ENCODE assay signal across 19 cellular contexts in genomic region chr6:46421939-46422338, GRCh38.
DNase-seq lines count a peak whose midpoint lies in the region; ATAC-seq and TF ChIP-seq lines count a peak whose summit lies in the region.
"Had no signal": no experiment of that assay in that cellular context is flagged by ENCODE, and none has a peak within 500 bp of the region (broad histone marks: within the 10 kb centered on the region; RNA-seq: fewer than 3 reads in every experiment).

No MANE protein-coding gene starts in this region.

- peaks cover 0 to 51% (median 20%) of the 10 kb centered on the region in 12 donors for H3K4me1 ChIP-seq in heart left ventricle
- no peaks in the 10 kb centered on the region for H3K4me1 ChIP-seq in endodermal cell (ENCODE audit: control insufficient read depth, insufficient read depth, low read length)
- H3K4me1 ChIP-seq: A549 had no signal

- H3K9me3 Mint-ChIP-seq in endodermal cell: no peaks in the 10 kb centered on the region
- H3K9me3 Mint-ChIP-seq in nephron progenitor cell: no peaks in the 10 kb centered on the region
- no peaks in the 10 kb centered on the region for H3K9me3 Mint-ChIP-seq in activated T-helper 2 cell treated with anti-CD3 and anti-CD28 coated beads, Interferon-gamma antibody, Interleukin-2, Interleukin-4, amounts not matched to agents 10 μg/mL and 5 μg/mL and 100 μg/mL, durations not matched to agents 14 hours and 24 hours and 36 hours

- peaks cover 7% of the 10 kb centered on the region for H3K4me1 Mint-ChIP-seq in endodermal cell
- H3K4me1 Mint-ChIP-seq in nephron progenitor cell: peaks cover 11% of the 10 kb centered on the region
- H3K4me1 Mint-ChIP-seq in activated T-helper 2 cell treated with anti-CD3 and anti-CD28 coated beads, Interferon-gamma antibody, Interleukin-2, Interleukin-4, amounts not matched to agents 10 μg/mL and 5 μg/mL and 100 μg/mL, durations not matched to agents 14 hours and 24 hours and 36 hours (ENCODE audit: low read depth): no peaks in the 10 kb centered on the region

- H3K4me3 ChIP-seq in heart left ventricle (no peak overlapping the region), endodermal cell (ENCODE audit: low read length) (no peak overlapping the region)
- H3K4me3 ChIP-seq: A549 had no signal

- H3K27ac Mint-ChIP-seq in endodermal cell: no peak overlapping the region
- H3K27ac Mint-ChIP-seq in nephron progenitor cell: no peak overlapping the region
- no peak overlapping the region for H3K27ac Mint-ChIP-seq in activated T-helper 2 cell treated with anti-CD3 and anti-CD28 coated beads, Interferon-gamma antibody, Interleukin-2, Interleukin-4, amounts not matched to agents 10 μg/mL and 5 μg/mL and 100 μg/mL, durations not matched to agents 14 hours and 24 hours and 36 hours

- TF ChIP-seq CTCF in heart left ventricle (IDR thresholded peaks at IDR 0.05) (no peak), endodermal cell (conservative IDR thresholded peaks at IDR 0.05) (no peak), nephron progenitor cell (IDR thresholded peaks at IDR 0.05) (no peak)

- H3K27me3 ChIP-seq in heart left ventricle (no peaks in the 10 kb centered on the region), endodermal cell (ENCODE audit: control insufficient read depth, insufficient read depth, low read length, poor library complexity, severe bottlenecking) (no peaks in the 10 kb centered on the region)

- TF ChIP-seq POLR2A in heart left ventricle (IDR thresholded peaks at IDR 0.05): no peak

- peak in 1 of 4 donors; percentile 7 for ATAC-seq in heart left ventricle
- ATAC-seq in HG03025 (IDR thresholded peaks at IDR 0.05; ENCODE audit: low FRiP score, unreplicated experiment): no peak
- ATAC-seq: A549, PC-3 had no signal

- H3K4me3 Mint-ChIP-seq in endodermal cell: no peak overlapping the region
- no peak overlapping the region for H3K4me3 Mint-ChIP-seq in nephron progenitor cell
- H3K4me3 Mint-ChIP-seq in activated T-helper 2 cell treated with anti-CD3 and anti-CD28 coated beads, Interferon-gamma antibody, Interleukin-2, Interleukin-4, amounts not matched to agents 10 μg/mL and 5 μg/mL and 100 μg/mL, durations not matched to agents 14 hours and 24 hours and 36 hours (ENCODE audit: low read depth): no peak overlapping the region

- DNase-seq in heart left ventricle: no peak
- no peak for DNase-seq in cardiac septum (ENCODE audit: low spot score)
- peak; percentile 63 for DNase-seq in endodermal cell
- peak; percentile 8 for DNase-seq in nephron progenitor cell
- no peak for DNase-seq in SIG-M5 treated with dmso at 0.1 percent for 504 hours (lab: John Stamatoyannopoulos, UW; ENCODE audit: unreplicated experiment)
- DNase-seq in activated T-helper 2 cell treated with anti-CD3 and anti-CD28 coated beads, Interferon-gamma antibody, Interleukin-2, Interleukin-4, amounts not matched to agents 10 μg/mL and 5 μg/mL and 100 μg/mL, durations not matched to agents 14 hours and 24 hours and 36 hours (ENCODE audit: low spot score): no peak
- no peak for DNase-seq in stimulated activated CD4-positive, alpha-beta T cell treated with anti-CD3 and anti-CD28 coated beads, Interleukin-4, amount 100 ng/mL, for 24 hours
- DNase-seq: IMR-90, Karpas-422, MM.1S, NCI-H1105, NCI-H1694 treated with DMSO at 0.1 percent for 48 hours, NCI-H2107, NCI-H345, NCI-H526 had no signal

- H3K9me3 ChIP-seq in heart left ventricle: no peaks in the 10 kb centered on the region
- H3K9me3 ChIP-seq in endodermal cell (ENCODE audit: control insufficient read depth, low read length): no peaks in the 10 kb centered on the region
- H3K9me3 ChIP-seq: A549 had no signal

- H3K9ac ChIP-seq in endodermal cell (ENCODE audit: extremely low read depth, low read length, poor library complexity, severe bottlenecking): no peak overlapping the region

- H3K36me3 ChIP-seq in heart left ventricle: no peaks in the 10 kb centered on the region
- H3K36me3 ChIP-seq in endodermal cell (ENCODE audit: control insufficient read depth, insufficient read depth, low read length): no peaks in the 10 kb centered on the region

- intact Hi-C loops in heart left ventricle (cut with DNase I): loop anchor here (2.0 to 10.0 kb wide), 9 partner anchors 69 to 630 kb away; partner anchors contain the start of gene RCAN2 (in 6 of the 10)
- intact Hi-C loops in cardiac septum (cut with DNase I): no loop called here
- intact Hi-C loops in activated T-helper 2 cell treated with anti-CD3 and anti-CD28 coated beads, Interferon-gamma antibody, Interleukin-2, Interleukin-4, amounts not matched to agents 10 μg/mL and 5 μg/mL and 100 μg/mL, durations not matched to agents 14 hours and 24 hours and 36 hours (cut with micrococcal nuclease): loop anchor here (5.0 kb wide), 1 partner anchor 625 kb away; no protein-coding TSS in a partner anchor

- WGBS in heart left ventricle, 4 donors: 69 to 82% (median 74%) methylated on average over 3 of the region's 3 CpGs
- WGBS in endodermal cell (ENCODE audit: insufficient coverage in 1 of 2, insufficient read length in 1 of 2), 2 experiments: 86% methylated on average over 3 of the region's 3 CpGs; no CpG with 5 or more reads in 1 of the 2 experiments

- H3K27me3 Mint-ChIP-seq in endodermal cell (ENCODE audit: insufficient read depth) (no peaks in the 10 kb centered on the region), nephron progenitor cell (ENCODE audit: low read depth, poor library complexity) (no peaks in the 10 kb centered on the region)
- H3K27me3 Mint-ChIP-seq in activated T-helper 2 cell treated with anti-CD3 and anti-CD28 coated beads, Interferon-gamma antibody, Interleukin-2, Interleukin-4, amounts not matched to agents 10 μg/mL and 5 μg/mL and 100 μg/mL, durations not matched to agents 14 hours and 24 hours and 36 hours (ENCODE audit: low read depth): peaks cover 24% of the 10 kb centered on the region

- H3K27ac ChIP-seq in heart left ventricle (peak overlapping the region in 9 of 12 donors; percentile 6 to 61 (median 42)), endodermal cell (ENCODE audit: low read depth, low read length) (no peak overlapping the region)
- H3K27ac ChIP-seq: A549, C4-2B had no signal

- H3K36me3 Mint-ChIP-seq in endodermal cell (ENCODE audit: low read depth) (no peaks in the 10 kb centered on the region), nephron progenitor cell (ENCODE audit: low read depth) (no peaks in the 10 kb centered on the region)
- no peaks in the 10 kb centered on the region for H3K36me3 Mint-ChIP-seq in activated T-helper 2 cell treated with anti-CD3 and anti-CD28 coated beads, Interferon-gamma antibody, Interleukin-2, Interleukin-4, amounts not matched to agents 10 μg/mL and 5 μg/mL and 100 μg/mL, durations not matched to agents 14 hours and 24 hours and 36 hours (ENCODE audit: low read depth)

Comparison
In these comparisons a context has a peak if more than half of its experiments do, and no peak if none do; other contexts are left out.
1. DNase-seq: peak in endodermal cell (single experiment) and nephron progenitor cell (single experiment); none in heart left ventricle (0 of 5), cardiac septum (single experiment), SIG-M5 treated with dmso at 0.1 percent for 504 hours (single experiment), activated T-helper 2 cell treated with anti-CD3 and anti-CD28 coated beads, Interferon-gamma antibody, Interleukin-2, Interleukin-4, amounts not matched to agents 10 μg/mL and 5 μg/mL and 100 μg/mL, durations not matched to agents 14 hours and 24 hours and 36 hours (single experiment) and stimulated activated CD4-positive, alpha-beta T cell treated with anti-CD3 and anti-CD28 coated beads, Interleukin-4, amount 100 ng/mL, for 24 hours (single experiment).